In the genomic region with DNA sequence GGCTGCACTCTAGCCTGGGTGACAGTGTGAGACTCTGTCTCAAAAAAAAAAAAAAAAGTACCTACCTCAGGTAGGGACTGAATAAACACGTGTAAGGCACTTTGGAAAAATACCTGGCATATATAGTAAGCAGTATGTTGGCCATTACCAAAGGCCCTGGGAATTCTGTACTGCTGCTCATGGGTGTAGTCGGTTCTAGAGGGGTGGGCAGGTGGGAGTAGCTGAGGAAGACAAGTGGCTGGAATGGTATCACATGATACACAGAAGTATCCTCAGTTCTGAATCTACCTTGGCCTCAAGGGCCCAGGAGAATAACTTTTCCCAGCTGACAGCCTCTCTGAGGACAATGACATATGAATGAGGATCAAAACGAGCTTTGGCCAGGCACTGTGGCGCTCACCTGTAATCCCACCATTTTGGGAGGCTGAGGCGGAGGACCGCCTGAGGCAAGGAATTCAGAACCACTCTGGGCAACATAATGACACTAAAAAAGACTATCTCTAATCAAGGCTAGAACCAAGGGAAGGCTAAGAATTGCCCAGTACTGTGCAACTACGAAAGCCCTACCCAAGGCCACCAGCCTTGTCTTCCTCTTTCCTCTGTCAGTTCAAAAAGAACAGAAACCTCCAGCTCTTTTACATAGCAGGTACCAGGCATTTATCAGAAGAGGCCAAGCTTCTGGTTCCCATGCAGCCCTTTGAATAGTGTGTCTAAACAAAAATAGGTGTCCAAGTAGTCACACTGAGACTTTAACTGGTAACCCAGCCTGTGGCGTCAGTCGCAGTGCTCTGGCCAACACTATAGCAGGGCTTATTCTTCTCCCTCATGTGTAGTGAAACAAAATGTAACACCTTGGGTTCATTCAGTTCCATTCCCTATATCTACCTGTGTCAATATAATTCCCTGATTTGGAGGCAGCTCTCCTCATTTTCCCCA, we compare ENCODE assay signal across 17 cellular contexts. TPM values are rescaled to one million over a fixed set of nuclear protein-coding genes. Genes with fewer than 3 reads are reported as not detected.
A peak's percentile ranks its signal among the peaks of the same experiment; 100 is the strongest.
DNase-seq lines count a peak whose midpoint lies in the region; ATAC-seq and TF ChIP-seq lines count a peak whose summit lies in the region.
"Had no signal": no experiment of that assay in that cellular context is flagged by ENCODE, and none has a peak within 500 bp of the region (broad histone marks: within the 10 kb centered on the region; RNA-seq: fewer than 3 reads in every experiment).

No MANE protein-coding gene starts in this region.

- H3K36me3 Mint-ChIP-seq in GM23338 (ENCODE audit: low read depth) (peaks cover 74% of the 10 kb centered on the region), endothelial cell (ENCODE audit: low read depth, unreplicated experiment) (peaks cover 36% of the 10 kb centered on the region)

- no peak for DNase-seq in GM23338 (ENCODE audit: low spot score)
- no peak for DNase-seq in endothelial cell (ENCODE audit: low spot score)
- DNase-seq in NCI-H1694 treated with DMSO at 0.1 percent for 48 hours (lab: John Stamatoyannopoulos, UW): no peak
- DNase-seq in activated gamma-delta T cell treated with Interleukin-2 at 50 U/mL for 16 hours: no peak
- no peak for DNase-seq in stimulated activated CD4-positive, alpha-beta T cell treated with anti-CD3 and anti-CD28 coated beads, Interleukin-1b, Interleukin-23, amount 100 ng/mL, for 48 hours
- DNase-seq: activated naive CD4-positive, alpha-beta T cell treated with anti-CD3 and anti-CD28 coated beads for 36 hours; effector CD8-positive, alpha-beta T cell; GDM1; heart right ventricle; NCI-H1048; right cardiac atrium; T-helper 2 cell had no signal

- TF ChIP-seq CTCF in GM23338 (conservative IDR thresholded peaks at IDR 0.05; ENCODE audit: low read depth in 2 of 2): no peak
- no peak for TF ChIP-seq CTCF in endothelial cell (IDR thresholded peaks at IDR 0.05; ENCODE audit: unreplicated experiment)

- H3K27ac Mint-ChIP-seq in GM23338 (no peak overlapping the region; the same call in 1 of the 2 replicates), endothelial cell (ENCODE audit: unreplicated experiment) (no peak overlapping the region)
- H3K27ac Mint-ChIP-seq: B cell had no signal

- H3K9me3 Mint-ChIP-seq in GM23338 (no peaks in the 10 kb centered on the region), endothelial cell (ENCODE audit: unreplicated experiment) (no peaks in the 10 kb centered on the region)
- H3K9me3 Mint-ChIP-seq: activated naive CD4-positive, alpha-beta T cell treated with anti-CD3 and anti-CD28 coated beads for 36 hours had no signal

- H3K4me2 ChIP-seq in GM23338: no peak overlapping the region

- H2AFZ ChIP-seq in GM23338: no peak overlapping the region

- H3K4me1 ChIP-seq in GM23338 (ENCODE audit: insufficient read depth): no peaks in the 10 kb centered on the region
- H3K4me1 ChIP-seq: breast epithelium had no signal

- peaks cover 16% of the 10 kb centered on the region for H3K79me2 ChIP-seq in GM23338 (replicated peaks; ENCODE audit: insufficient read depth)

- H3K4me3 Mint-ChIP-seq in GM23338 (no peak overlapping the region; the same call in 2 of the 3 replicates), endothelial cell (ENCODE audit: unreplicated experiment) (peak overlapping the region; percentile 31)
- H3K4me3 Mint-ChIP-seq: activated naive CD4-positive, alpha-beta T cell treated with anti-CD3 and anti-CD28 coated beads for 36 hours; B cell had no signal

- H3K27me3 Mint-ChIP-seq in GM23338 (ENCODE audit: insufficient read depth, low read depth, poor library complexity): no peaks in the 10 kb centered on the region
- H3K27me3 Mint-ChIP-seq in endothelial cell (ENCODE audit: unreplicated experiment): peaks cover 2% of the 10 kb centered on the region
- H3K27me3 Mint-ChIP-seq: B cell had no signal

- no peaks in the 10 kb centered on the region for H3K9me2 ChIP-seq in GM23338 (ENCODE audit: insufficient read depth)

- H3K36me3 ChIP-seq in GM23338 (ENCODE audit: insufficient read depth): peaks cover 64% of the 10 kb centered on the region

- no peaks in the 10 kb centered on the region for H3K27me3 ChIP-seq in GM23338 (ENCODE audit: insufficient read depth)
- H3K27me3 ChIP-seq: breast epithelium, heart right ventricle, suprapubic skin had no signal

- peaks cover 42% of the 10 kb centered on the region for H4K20me1 ChIP-seq in GM23338 (replicated peaks; ENCODE audit: insufficient read depth)

- H3K27ac ChIP-seq in GM23338 (ENCODE audit: low read depth): peak overlapping the region; percentile 86; the same call in 1 of the 2 replicates
- H3K27ac ChIP-seq: suprapubic skin had no signal

- no peak overlapping the region for H3K4me3 ChIP-seq in GM23338
- H3K4me3 ChIP-seq: breast epithelium, heart right ventricle, suprapubic skin had no signal

- peaks cover 69% of the 10 kb centered on the region for H3F3A ChIP-seq in GM23338 (replicated peaks; ENCODE audit: low read depth)

- H3K4me1 Mint-ChIP-seq in GM23338: no peaks in the 10 kb centered on the region
- H3K4me1 Mint-ChIP-seq in endothelial cell (ENCODE audit: unreplicated experiment): no peaks in the 10 kb centered on the region

- ATAC-seq in GM23338: no peak
- ATAC-seq: activated CD4-positive, CD25-positive, alpha-beta regulatory T cell treated with anti-CD3 and anti-CD28 coated beads, Interleukin-2, amount 50 U/mL, for 24 hours; heart right ventricle; right cardiac atrium had no signal

TF ChIP-seq in GM23338, 12 proteins besides CTCF, POLR2A, EP300 and RAD21:
- TF ChIP-seq JUNB (IDR thresholded peaks at IDR 0.05; ENCODE audit: unreplicated experiment): no peak
- no peak for TF ChIP-seq EZH2 (IDR thresholded peaks at IDR 0.05; ENCODE audit: low read depth, unreplicated experiment)
- no peak for TF ChIP-seq NANOG (IDR thresholded peaks at IDR 0.05; ENCODE audit: borderline replicate concordance)
- TF ChIP-seq EZH2phosphoT487 (IDR thresholded peaks at IDR 0.05; ENCODE audit: unreplicated experiment): no peak
- no peak for TF ChIP-seq ZNF331 (CRISPR knock-in tag; IDR thresholded peaks at IDR 0.05; ENCODE audit: low read depth)
- TF ChIP-seq STAT1 (IDR thresholded peaks at IDR 0.05; ENCODE audit: unreplicated experiment): no peak
- no peak for TF ChIP-seq ZNF114 (CRISPR knock-in tag; IDR thresholded peaks at IDR 0.05)

TF ChIP-seq in PFSK-1, 5 proteins besides CTCF, POLR2A, EP300 and RAD21:
- TF ChIP-seq TAF1 (IDR thresholded peaks at IDR 0.05; ENCODE audit: borderline replicate concordance, insufficient read depth, low read length) (no peak; the same call in 1 of the 2 replicates), POLR2AphosphoS5 (IDR thresholded peaks at IDR 0.05; ENCODE audit: low read depth, low read length) (peak; percentile 60)

RNA-seq across cellular contexts. Expression of a gene that starts 10.2 kb away (rescaled TPM):
- total RNA-seq in GM23338 (2014; rRNA removed; shearing (Covaris generic)): 3.0 and 3.7 TPM in 2 replicates
- 4.6 and 4.9 TPM in 2 replicates for polyA plus RNA-seq in GM23338 (2016; fragmentation: Nextera tagmentation; extraction: Ambion mirVana)
- 5.3 TPM for polyA plus RNA-seq in PFSK-1 (2012; ENCODE audit: insufficient read length, low read depth)
- total RNA-seq in endothelial cell (ENCODE audit: unreplicated experiment): 5.8 TPM

RNA-seq across cellular contexts. Expression of a gene that starts 10.4 kb away (rescaled TPM):
- total RNA-seq in GM23338 (2014; rRNA removed; shearing (Covaris generic)): 1.2 and 1.6 TPM in 2 replicates
- 4.5 and 4.6 TPM in 2 replicates for polyA plus RNA-seq in GM23338 (2016; fragmentation: Nextera tagmentation; extraction: Ambion mirVana)
- polyA plus RNA-seq in PFSK-1 (2012; ENCODE audit: insufficient read length, low read depth): 2.5 TPM
- 4.8 TPM for total RNA-seq in endothelial cell (ENCODE audit: unreplicated experiment)

RNA-seq across cellular contexts. Expression of a gene that starts 11.4 kb away (rescaled TPM):
- 1,070 and 1,109 TPM in 2 replicates for total RNA-seq in GM23338 (2014; rRNA removed; shearing (Covaris generic))
- 2,149 and 2,351 TPM in 2 replicates for polyA plus RNA-seq in GM23338 (2016; fragmentation: Nextera tagmentation; extraction: Ambion mirVana)
- polyA plus RNA-seq in PFSK-1 (2012; ENCODE audit: insufficient read length, low read depth): 270 TPM
- total RNA-seq in endothelial cell (ENCODE audit: unreplicated experiment): 325 TPM

RNA-seq across cellular contexts. Expression of a gene that starts 19.3 kb away (rescaled TPM):
- 11.4 and 14.0 TPM in 2 replicates for total RNA-seq in GM23338 (2014; rRNA removed; shearing (Covaris generic))
- 5.2 and 6.0 TPM in 2 replicates for polyA plus RNA-seq in GM23338 (2016; fragmentation: Nextera tagmentation; extraction: Ambion mirVana)
- polyA plus RNA-seq in PFSK-1 (2012; ENCODE audit: insufficient read length, low read depth): 0.51 TPM
- total RNA-seq in endothelial cell (ENCODE audit: unreplicated experiment): 8.0 TPM

RNA-seq across cellular contexts. Expression of a gene that starts 40.3 kb away (rescaled TPM):
- total RNA-seq in GM23338 (2014; rRNA removed; shearing (Covaris generic)): 172 and 186 TPM in 2 replicates
- polyA plus RNA-seq in GM23338 (2016; fragmentation: Nextera tagmentation; extraction: Ambion mirVana): 275 and 293 TPM in 2 replicates
- polyA plus RNA-seq in PFSK-1 (2012; ENCODE audit: insufficient read length, low read depth): 96.3 TPM
- 125 TPM for total RNA-seq in endothelial cell (ENCODE audit: unreplicated experiment)
